ENCODE assay signal across 14 cellular contexts in genomic region chr21:15365751-15366392, GRCh38.
"Had no signal": no experiment of that assay in that cellular context is flagged by ENCODE, and none has a peak within 500 bp of the region (broad histone marks: within the 10 kb centered on the region; RNA-seq: fewer than 3 reads in every experiment).

No MANE protein-coding gene starts in this region.

- H3K4me3 Mint-ChIP-seq: activated CD8-positive, alpha-beta memory T cell treated with anti-CD3 and anti-CD28 coated beads, Interleukin-2, amount 10 ng/mL, durations not matched to agents 7 days and 5 days; activated naive CD8-positive, alpha-beta T cell treated with anti-CD3 and anti-CD28 coated beads, Interleukin-2, amount 10 ng/mL, durations not matched to agents 7 days and 5 days; activated T-cell treated with anti-CD3 and anti-CD28 coated beads, Interleukin-2, amount 50 U/mL, for 4 hours had no signal

- ATAC-seq: activated CD8-positive, alpha-beta memory T cell treated with anti-CD3 and anti-CD28 coated beads, Interleukin-2, amount 10 ng/mL, durations not matched to agents 7 days and 5 days; activated T-cell treated with anti-CD3 and anti-CD28 coated beads, Interleukin-2, amount 50 U/mL, for 4 hours; pancreas had no signal

- H3K27ac Mint-ChIP-seq: activated CD8-positive, alpha-beta memory T cell treated with anti-CD3 and anti-CD28 coated beads, Interleukin-2, amount 10 ng/mL, durations not matched to agents 7 days and 5 days; activated naive CD8-positive, alpha-beta T cell treated with anti-CD3 and anti-CD28 coated beads, Interleukin-2, amount 10 ng/mL, durations not matched to agents 7 days and 5 days had no signal

- DNase-seq: activated CD4-positive, alpha-beta T cell treated with anti-CD3 and anti-CD28 coated beads for 1 hour; activated CD4-positive, alpha-beta T cell treated with anti-CD3 and anti-CD28 coated beads, Interleukin-2, amount 50 U/mL, for 48 hours; activated CD8-positive, alpha-beta memory T cell treated with anti-CD3 and anti-CD28 coated beads, Interleukin-2, amount 10 ng/mL, durations not matched to agents 7 days and 5 days; activated gamma-delta T cell treated with Interleukin-2 at 50 U/mL for 16 hours; activated naive CD8-positive, alpha-beta T cell treated with anti-CD3 and anti-CD28 coated beads, Interleukin-2, amount 10 ng/mL, durations not matched to agents 7 days and 5 days; activated T-cell treated with anti-CD3 and anti-CD28 coated beads, Interleukin-2, amount 50 U/mL, for 4 hours; aorta; dorsolateral prefrontal cortex; gastrocnemius medialis; pancreas; retina; stimulated activated CD4-positive, alpha-beta T cell treated with anti-CD3 and anti-CD28 coated beads, Interleukin-15, amount 100 ng/mL, for 24 hours; stomach had no signal

- H3K27me3 ChIP-seq: dorsolateral prefrontal cortex, gastrocnemius medialis, pancreas, stomach had no signal

- H3K9me3 ChIP-seq: pancreas, thoracic aorta had no signal

- H3K4me1 Mint-ChIP-seq: activated CD8-positive, alpha-beta memory T cell treated with anti-CD3 and anti-CD28 coated beads, Interleukin-2, amount 10 ng/mL, durations not matched to agents 7 days and 5 days; activated naive CD8-positive, alpha-beta T cell treated with anti-CD3 and anti-CD28 coated beads, Interleukin-2, amount 10 ng/mL, durations not matched to agents 7 days and 5 days had no signal

- H3K36me3 ChIP-seq: gastrocnemius medialis, pancreas, stomach, thoracic aorta had no signal

- H3K4me3 ChIP-seq: dorsolateral prefrontal cortex, gastrocnemius medialis, pancreas, stomach, thoracic aorta had no signal

- H3K4me1 ChIP-seq: pancreas, stomach had no signal

- H3K27ac ChIP-seq: dorsolateral prefrontal cortex, gastrocnemius medialis, pancreas, stomach, thoracic aorta had no signal

- H3K27me3 Mint-ChIP-seq: activated naive CD8-positive, alpha-beta T cell treated with anti-CD3 and anti-CD28 coated beads, Interleukin-2, amount 10 ng/mL, durations not matched to agents 7 days and 5 days had no signal

- H3K36me3 Mint-ChIP-seq: activated CD8-positive, alpha-beta memory T cell treated with anti-CD3 and anti-CD28 coated beads, Interleukin-2, amount 10 ng/mL, durations not matched to agents 7 days and 5 days; activated naive CD8-positive, alpha-beta T cell treated with anti-CD3 and anti-CD28 coated beads, Interleukin-2, amount 10 ng/mL, durations not matched to agents 7 days and 5 days had no signal
